Comparison of ENCODE assay signal across 8 cellular contexts in genomic region chr5:141691867-141692532, GRCh38. TPM values are rescaled to one million over a fixed set of nuclear protein-coding genes. Genes with fewer than 3 reads are reported as not detected.
A peak's percentile ranks its signal among the peaks of the same experiment; 100 is the strongest.
DNase-seq lines count a peak whose midpoint lies in the region; ATAC-seq and TF ChIP-seq lines count a peak whose summit lies in the region.

No MANE protein-coding gene starts in this region.

- peak; percentile 87 for ATAC-seq in GM21526 (IDR thresholded peaks at IDR 0.05; ENCODE audit: low FRiP score, unreplicated experiment)
- peak; percentile 83 for ATAC-seq in RWPE2 (ENCODE audit: low read depth)
- ATAC-seq in stimulated activated naive CD8-positive, alpha-beta T cell treated with anti-CD3 and anti-CD28 coated beads, Interleukin-15, Interleukin-2, amounts not matched to agents 100 U/mL and 50 U/mL, for 24 hours = peak; percentile 74

- DNase-seq in DMS53 (lab: John Stamatoyannopoulos, UW) (peak; percentile 91), RWPE2 (ENCODE audit: low spot score) (no peak), fibroblast of villous mesenchyme (ENCODE audit: low read depth) (peak; percentile 75), neural crest cell (ENCODE audit: low read depth, low spot score) (peak; percentile 96)
- peak; percentile 95 for DNase-seq in activated effector memory CD4-positive, alpha-beta T cell treated with anti-CD3 and anti-CD28 coated beads, Interleukin-2, amount 50 U/mL, for 16 hours
- DNase-seq in stimulated activated naive CD8-positive, alpha-beta T cell treated with anti-CD3 and anti-CD28 coated beads, Interleukin-15, Interleukin-2, amounts not matched to agents 100 U/mL and 50 U/mL, for 24 hours = peak; percentile 90

- H3K9me3 ChIP-seq in RWPE2 (ENCODE audit: severe bottlenecking) = no peaks in the 10 kb centered on the region

- H3K27me3 Mint-ChIP-seq in IgD-negative memory B cell (peaks cover 27% of the 10 kb centered on the region), neural crest cell (ENCODE audit: low read depth) (peaks cover 14% of the 10 kb centered on the region)

- H3K9me3 Mint-ChIP-seq in IgD-negative memory B cell (no peaks in the 10 kb centered on the region), neural crest cell (no peaks in the 10 kb centered on the region)

- no peak overlapping the region for H3K27ac ChIP-seq in RWPE2 (ENCODE audit: poor library complexity, severe bottlenecking)

- H3K4me3 Mint-ChIP-seq in IgD-negative memory B cell (peak overlapping the region; percentile 5 to 86 (median 55)), neural crest cell (peak overlapping the region; percentile 75)

- peaks cover 10% of the 10 kb centered on the region for H3K4me1 ChIP-seq in RWPE2 (ENCODE audit: insufficient read depth, poor library complexity, severe bottlenecking)

- H3K27ac Mint-ChIP-seq in IgD-negative memory B cell (peak overlapping the region in 1 of 3 donors; percentile 59), neural crest cell (ENCODE audit: unreplicated experiment) (no peak overlapping the region)

- no peaks in the 10 kb centered on the region for H3K36me3 ChIP-seq in RWPE2 (ENCODE audit: low read depth)

- peak overlapping the region; percentile 9 for H3K4me3 ChIP-seq in RWPE2 (ENCODE audit: severe bottlenecking)
- peak overlapping the region; percentile 57 for H3K4me3 ChIP-seq in fibroblast of villous mesenchyme (ENCODE audit: low read depth, low read length)

- H3K36me3 Mint-ChIP-seq in IgD-negative memory B cell = no peaks in the 10 kb centered on the region
- H3K36me3 Mint-ChIP-seq in neural crest cell (ENCODE audit: low read depth) = no peaks in the 10 kb centered on the region

- peak; percentile 99 for TF ChIP-seq CTCF in RWPE2 (IDR thresholded peaks at IDR 0.05; ENCODE audit: poor library complexity, severe bottlenecking)
- TF ChIP-seq CTCF in fibroblast of villous mesenchyme (IDR thresholded peaks at IDR 0.05; ENCODE audit: insufficient read depth, low read depth, low read length) = peak; percentile 95
- peak; percentile 100 for TF ChIP-seq CTCF in neural crest cell (conservative IDR thresholded peaks at IDR 0.05)

- peaks cover 0 to 10% (median 6%) of the 10 kb centered on the region in 3 donors for H3K4me1 Mint-ChIP-seq in IgD-negative memory B cell
- peaks cover 41% of the 10 kb centered on the region for H3K4me1 Mint-ChIP-seq in neural crest cell

- no peaks in the 10 kb centered on the region for H3K27me3 ChIP-seq in RWPE2 (ENCODE audit: insufficient read depth, poor library complexity, severe bottlenecking)

RNA-seq across cellular contexts. Expression of gene ARAP3, which starts 10.0 kb away (rescaled TPM):
- polyA plus RNA-seq in IgD-negative memory B cell = not detected
- 5.6 and 7.7 TPM in 2 replicates for total RNA-seq in fibroblast of villous mesenchyme
- total RNA-seq in neural crest cell = 36.0 and 39.2 TPM in 2 replicates

RNA-seq across cellular contexts. Expression of gene FCHSD1, which starts 40.8 kb away (rescaled TPM):
- 9.9 TPM for polyA plus RNA-seq in IgD-negative memory B cell
- total RNA-seq in fibroblast of villous mesenchyme (24.2 and 25.8 TPM in 2 replicates), neural crest cell (20.4 and 20.6 TPM in 2 replicates)

RNA-seq across cellular contexts. Expression of gene RELL2, which starts 55.2 kb away (rescaled TPM):
- 5.9 TPM for polyA plus RNA-seq in IgD-negative memory B cell
- 4.7 and 8.4 TPM in 2 replicates for total RNA-seq in fibroblast of villous mesenchyme
- 6.5 and 6.9 TPM in 2 replicates for total RNA-seq in neural crest cell

RNA-seq across cellular contexts. Expression of gene HDAC3, which starts 55.4 kb away (rescaled TPM):
- polyA plus RNA-seq in IgD-negative memory B cell = 96.1 TPM
- 49.0 and 53.5 TPM in 2 replicates for total RNA-seq in fibroblast of villous mesenchyme
- total RNA-seq in neural crest cell = 110 and 114 TPM in 2 replicates
